16 cellular contexts compared by ENCODE assay signal in the genomic region with DNA sequence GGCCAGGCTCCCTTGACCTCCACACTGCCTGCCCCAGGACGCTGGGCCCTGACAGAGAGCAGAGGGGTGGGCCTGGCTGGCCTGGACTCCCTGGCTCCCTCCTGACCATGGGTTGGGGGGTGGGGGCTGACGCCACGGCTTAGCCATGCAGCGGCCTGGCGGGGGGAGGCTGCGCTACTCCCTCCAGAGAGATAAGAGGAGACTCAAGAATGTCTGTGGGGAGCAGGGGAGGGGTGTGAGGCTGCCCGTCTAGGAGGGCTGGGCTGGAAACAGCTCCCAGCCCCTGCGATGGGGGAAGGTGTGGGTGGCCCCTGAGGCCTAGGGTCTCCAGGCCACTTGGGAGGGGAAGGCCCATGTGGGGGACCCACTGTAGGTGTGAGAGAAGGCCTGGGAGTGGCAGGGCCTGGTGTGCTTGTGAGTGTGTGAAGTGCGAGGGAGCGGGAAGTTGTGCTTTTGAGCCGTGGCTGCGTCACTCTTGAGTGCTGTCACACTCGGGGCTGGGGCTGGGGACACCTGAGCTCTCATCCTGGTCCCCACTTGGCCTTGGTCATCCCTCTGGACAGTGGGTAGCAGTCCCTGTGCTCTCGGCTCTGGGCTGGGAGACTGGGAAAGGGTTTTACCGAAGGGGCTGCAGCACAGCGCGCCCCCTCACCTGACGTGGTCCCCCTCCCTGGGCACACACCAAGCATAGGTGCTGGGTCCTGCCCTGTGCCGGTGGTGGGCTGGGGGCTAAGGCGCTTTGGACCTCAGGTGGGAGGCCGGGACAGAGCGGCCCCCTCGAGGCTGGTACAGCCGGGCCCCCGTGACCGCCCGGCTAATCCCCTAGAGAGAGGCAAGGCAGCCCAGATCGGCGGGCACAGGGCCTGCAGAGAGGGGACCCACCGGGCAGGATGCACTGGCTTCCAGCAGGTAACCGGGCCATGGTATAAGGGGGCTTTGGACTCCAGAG. TPM values are rescaled to one million over a fixed set of nuclear protein-coding genes. Genes with fewer than 3 reads are reported as not detected.
DNase-seq lines count a peak whose midpoint lies in the region; ATAC-seq, FAIRE-seq and TF ChIP-seq lines count a peak whose summit lies in the region.
"Had no signal": no experiment of that assay in that cellular context is flagged by ENCODE, and none has a peak within 500 bp of the region (broad histone marks: within the 10 kb centered on the region; RNA-seq: fewer than 3 reads in every experiment).

No MANE protein-coding gene starts in this region.

- TF ChIP-seq RAD21 in HCT116 (IDR thresholded peaks at IDR 0.05; ENCODE audit: low read depth) (no peak), GM12878 (IDR thresholded peaks at IDR 0.05; ENCODE audit: insufficient read depth, low read depth, low read length) (no peak)

- no peak for FAIRE-seq in GM12878 (lab: Jason Lieb, UNC)
- FAIRE-seq in pancreas (lab: Jason Lieb, UNC) = no peak

- RAD21 ChIA-PET in HCT116 (lab: Charles Lee; ENCODE audit: low non-redundant PET in 1 of 2, low total read pairs in 2 of 2, uncharacterized antibody in 2 of 2, unreplicated experiment in 2 of 2) = no interaction called here
- RAD21 ChIA-PET in GM12878 (lab: Charles Lee; ENCODE audit: unreplicated experiment) = interaction anchor here (1.2 kb wide), 1 partner anchor 80 kb away, joined by 6 read pairs; no protein-coding TSS in a partner anchor

- H2AFZ ChIP-seq in HCT116 (ENCODE audit: low read depth, low read length, poor library complexity, severe bottlenecking) (no peak overlapping the region), GM12878 (ENCODE audit: control insufficient read depth, low read depth, low read length) (no peak overlapping the region)

- H3K4me3 ChIP-seq in HCT116 (replicated peaks in 1 of 2; ENCODE audit: low read depth in 1 of 2, low read length in 2 of 2) (no peak overlapping the region; a peak in 1 of 4 replicates), GM12878 (no peak overlapping the region), kidney epithelial cell (ENCODE audit: low read depth, low read length) (peak overlapping the region; percentile 52), pancreas (peak overlapping the region in 2 of 4 donors; percentile 72 to 82)
- H3K4me3 ChIP-seq: heart right ventricle had no signal

- H3K27ac ChIP-seq in HCT116 (ENCODE audit: low read depth, low read length) (peak overlapping the region; percentile 84), GM12878 (ENCODE audit: control insufficient read depth, insufficient read depth) (no peak overlapping the region), pancreas (peak overlapping the region; percentile 92 to 97 (median 96))
- H3K27ac ChIP-seq: epithelial cell of prostate, heart right ventricle had no signal

- H3K9me3 ChIP-seq in HCT116 (ENCODE audit: control insufficient read depth in 1 of 2, insufficient read depth in 1 of 2, low read depth in 1 of 2, low read length in 2 of 2) (no peaks in the 10 kb centered on the region), GM12878 (replicated peaks; ENCODE audit: control insufficient read depth, insufficient read depth, low read length) (no peaks in the 10 kb centered on the region), pancreas (no peaks in the 10 kb centered on the region)
- H3K9me3 ChIP-seq: heart right ventricle had no signal

- CTCF ChIA-PET in HCT116 (lab: Charles Lee) (no interaction called here), GM12878 (lab: Yijun Ruan, JAX) (interaction anchor here (0.8 to 4.6 kb wide), 4 partner anchors 21 to 43 kb away, joined by 4 to 35 read pairs (median 8); partner anchors contain the start of genes FEN1 and TMEM258)

- TF ChIP-seq CTCF in HCT116 (IDR thresholded peaks at IDR 0.05 in 2 of 3, conservative IDR thresholded peaks at IDR 0.05 in 1 of 3; ENCODE audit: borderline replicate concordance in 1 of 3, insufficient read depth in 1 of 3, low read depth in 2 of 3, low read length in 2 of 3) = no peak
- TF ChIP-seq CTCF in GM12878 (IDR thresholded peaks at IDR 0.05 in 2 of 3, conservative IDR thresholded peaks at IDR 0.05 in 1 of 3; ENCODE audit: control insufficient read depth in 2 of 3, extremely low read depth in 1 of 3, insufficient read depth in 1 of 3, low read depth in 3 of 3, low read length in 3 of 3) = no peak
- TF ChIP-seq CTCF in kidney epithelial cell (IDR thresholded peaks at IDR 0.05; ENCODE audit: insufficient read depth, low read length, poor library complexity, severe bottlenecking) = no peak
- no peak for TF ChIP-seq CTCF in pancreas (IDR thresholded peaks at IDR 0.05)

- H3K79me2 ChIP-seq in HCT116 (ENCODE audit: insufficient read depth, low read length) (peaks cover 61% of the 10 kb centered on the region; the same call in 1 of the 2 replicates), GM12878 (ENCODE audit: control insufficient read depth, insufficient read depth, low read length) (no peaks in the 10 kb centered on the region)

- WGBS in GM12878 (ENCODE audit: insufficient coverage, insufficient replicate concordance, low lambda C conversion rate, missing lambda C conversion rate) = 68% methylated on average over 31 of the region's 31 CpGs
- 51 to 52% methylated on average over 28 to 31 of the region's 31 CpGs for WGBS in pancreas, 2 donors

- POLR2A ChIA-PET in HCT116 (lab: Charles Lee) (no interaction called here), GM12878 (lab: Charles Lee) (interaction anchor here (1.2 to 8.0 kb wide), 8 partner anchors 24 to 214 kb away, joined by 3 to 60 read pairs (median 5); partner anchors contain the start of genes FADS2, FEN1, FTH1 and TMEM258)

- no peak for TF ChIP-seq POLR2A in HCT116 (IDR thresholded peaks at IDR 0.05; ENCODE audit: borderline replicate concordance, extremely low read depth, insufficient read depth, insufficient read length)
- no peak for TF ChIP-seq POLR2A in GM12878 (IDR thresholded peaks at IDR 0.05; ENCODE audit: low read depth, low read length)

- no peak for TF ChIP-seq EP300 in GM12878 (IDR thresholded peaks at IDR 0.05; ENCODE audit: borderline replicate concordance in 1 of 2, control insufficient read depth in 1 of 2, low read depth in 2 of 2, low read length in 2 of 2)

- BruUV-seq in HCT116 (replicated peaks; lab: Mats Ljungman, UMichigan) (no TSS peak), GM12878 (replicated peaks; lab: Mats Ljungman, UMichigan) (no TSS peak)

- H4K20me1 ChIP-seq in HCT116 (ENCODE audit: insufficient read depth) (no peaks in the 10 kb centered on the region), GM12878 (ENCODE audit: control insufficient read depth, insufficient read depth) (no peaks in the 10 kb centered on the region)

- no peaks in the 10 kb centered on the region for H3K36me3 ChIP-seq in HCT116 (ENCODE audit: control insufficient read depth in 1 of 2, insufficient read depth in 2 of 2, low read length in 2 of 2)
- no peaks in the 10 kb centered on the region for H3K36me3 ChIP-seq in GM12878 (ENCODE audit: control insufficient read depth in 2 of 2, insufficient read depth in 2 of 2, low read length in 1 of 2)
- H3K36me3 ChIP-seq in kidney epithelial cell (ENCODE audit: control insufficient read depth, insufficient read depth, low read length) = no peaks in the 10 kb centered on the region
- no peaks in the 10 kb centered on the region for H3K36me3 ChIP-seq in pancreas
- H3K36me3 ChIP-seq: heart right ventricle had no signal

- H3K4me1 ChIP-seq in HCT116 (ENCODE audit: control insufficient read depth in 1 of 2, insufficient read depth in 2 of 2, low read length in 2 of 2) = peaks cover 32 to 78% of the 10 kb centered on the region in 2 experiments
- H3K4me1 ChIP-seq in GM12878 (ENCODE audit: control insufficient read depth, insufficient read depth, low read length) = peaks cover 8% of the 10 kb centered on the region
- peaks cover 31 to 45% (median 38%) of the 10 kb centered on the region in 3 donors for H3K4me1 ChIP-seq in pancreas

- SMC1A ChIA-PET in GM12878 (lab: Charles Lee; ENCODE audit: uncharacterized antibody, unreplicated experiment) = interaction anchor here (0.6 to 3.6 kb wide), 3 partner anchors 33 to 217 kb away, joined by 3 to 15 read pairs (median 3); no protein-coding TSS in a partner anchor

- no peak for ATAC-seq in HCT116
- ATAC-seq in GM12878 = no peak
- ATAC-seq in pancreas = peak in 2 of 4 donors; percentile 4 to 21
- no peak for ATAC-seq in HG03457 (IDR thresholded peaks at IDR 0.05; ENCODE audit: unreplicated experiment)
- ATAC-seq in GM21529 (IDR thresholded peaks at IDR 0.05; ENCODE audit: unreplicated experiment) = no peak

- H3K9ac ChIP-seq in HCT116 (ENCODE audit: low read length) (peak overlapping the region; percentile 60; the same call in 1 of the 2 replicates), GM12878 (ENCODE audit: control insufficient read depth, insufficient read depth, low read length) (no peak overlapping the region)

- H3K4me2 ChIP-seq in HCT116 (ENCODE audit: low read length) (peak overlapping the region; percentile 99), GM12878 (ENCODE audit: control insufficient read depth, insufficient read depth) (no peak overlapping the region)

- no peaks in the 10 kb centered on the region for H3K9me2 ChIP-seq in HCT116 (ENCODE audit: insufficient read depth)

- DNase-seq in HCT116 (ENCODE audit: low read depth, low spot score) = no peak
- no peak for DNase-seq in GM12878 (ENCODE audit: low read depth, low spot score)
- no peak for DNase-seq in kidney epithelial cell (ENCODE audit: low read depth)
- DNase-seq in pancreas = no peak
- DNase-seq in DMS79 treated with DMSO at 0.1 percent for 48 hours (lab: John Stamatoyannopoulos, UW) = no peak
- DNase-seq in NCI-H1930 (lab: John Stamatoyannopoulos, UW) = no peak
- DNase-seq: activated B cell treated with CpG ODN at 0.5 μM for 24 hours; activated naive CD4-positive, alpha-beta T cell; heart right ventricle; mammary epithelial cell; NCI-H1105 treated with DMSO at 0.1 percent for 48 hours; NCI-H446; SW 1271 had no signal

- in situ Hi-C loops in GM12878 (cut with MboI) = no loop called here

- H3K27me3 ChIP-seq in HCT116 (ENCODE audit: insufficient read depth, low read length) = no peaks in the 10 kb centered on the region
- no peaks in the 10 kb centered on the region; a peak in 1 of 4 replicates for H3K27me3 ChIP-seq in GM12878 (replicated peaks in 1 of 2; ENCODE audit: control insufficient read depth in 2 of 2, insufficient read depth in 2 of 2, low read length in 1 of 2)
- H3K27me3 ChIP-seq in kidney epithelial cell (ENCODE audit: control insufficient read depth, insufficient read depth, low read length) = no peaks in the 10 kb centered on the region
- no peaks in the 10 kb centered on the region for H3K27me3 ChIP-seq in pancreas

- intact Hi-C loops in HCT116 (cut with micrococcal nuclease) = no loop called here
- intact Hi-C loops in GM12878 (cut with micrococcal nuclease; ENCODE audit: unreplicated experiment) = no loop called here
- intact Hi-C loops in pancreas (cut with DNase I) = no loop called here

RNA-seq across cellular contexts. Expression of gene MYRF, which starts 2.4 kb away (rescaled TPM):
- total RNA-seq in HCT116 (2021; ENCODE audit: unreplicated experiment) = 52.3 TPM
- 49.0 and 50.1 TPM in 2 replicates for polyA plus RNA-seq in HCT116 (2012)
- total RNA-seq in GM12878 (2013; cell fraction: nucleolus; rRNA removed) = 24.0 and 28.0 TPM in 2 replicates
- 1.0 and 1.1 TPM in 2 replicates for total RNA-seq in GM12878 (2014; rRNA removed)
- total RNA-seq in GM12878 (2014; rRNA removed; fragmentation: Illumina TruSeq; extraction: Trizol) = 0.27 and 0.60 TPM in 2 replicates
- total RNA-seq in GM12878 (2021) = 2.0 and 3.1 TPM in 2 replicates
- polyA plus RNA-seq in GM12878 (2011; ENCODE audit: low read depth) = 1.1 TPM
- 9.6 and 15.6 TPM in 2 replicates for polyA plus RNA-seq in GM12878 (2011; rRNA removed)
- 24.7 and 27.8 TPM in 2 replicates for polyA plus RNA-seq in GM12878 (2011; cell fraction: cytosol; rRNA removed)
- polyA plus RNA-seq in GM12878 (2011; cell fraction: nucleus; rRNA removed) = 201 and 207 TPM in 2 replicates
- 1.7 and 2.1 TPM in 2 replicates for polyA plus RNA-seq in GM12878 (2012)
- 0.93 and 1.2 TPM in 2 replicates for polyA plus RNA-seq in GM12878 (2014; fragmentation: Illumina TruSeq; extraction: Trizol)
- polyA plus RNA-seq in GM12878 (2014; fragmentation: Nextera tagmentation; extraction: Ambion mirVana) = under 1 TPM; 0.33 to 0.55 TPM
- polyA plus RNA-seq in GM12878 (2014; rRNA removed) = 1.7 TPM in 2 replicates
- under 1 TPM; 0.50 to 0.64 TPM for polyA plus RNA-seq in GM12878 (2016; fragmentation: Nextera tagmentation; extraction: Ambion mirVana)
- 14.6 and 28.9 TPM in 2 replicates for polyA minus RNA-seq in GM12878 (2011; rRNA and poly(A)+ RNA removed)
- 17.6 and 22.6 TPM in 2 replicates for polyA minus RNA-seq in GM12878 (2011; cell fraction: cytosol; rRNA and poly(A)+ RNA removed)
- polyA minus RNA-seq in GM12878 (2011; cell fraction: nucleus; rRNA and poly(A)+ RNA removed) = 38.2 and 54.2 TPM in 2 replicates
- total RNA-seq in kidney epithelial cell = 13.7 and 16.6 TPM in 2 replicates
- total RNA-seq in pancreas = 10 to 100 TPM; 19.1 to 43.9 (median 27.2) TPM
- 10 to 100 TPM; 56.3 to 69.3 TPM for polyA plus RNA-seq in pancreas

RNA-seq across cellular contexts. Expression of gene TMEM258, which starts 37.6 kb away (rescaled TPM):
- total RNA-seq in HCT116 (2021; ENCODE audit: unreplicated experiment) (160 TPM), GM12878 (2014; rRNA removed) (233 and 251 TPM in 2 replicates), GM12878 (2014; rRNA removed; fragmentation: Illumina TruSeq; extraction: Trizol) (202 and 218 TPM in 2 replicates), GM12878 (2021) (157 and 160 TPM in 2 replicates), kidney epithelial cell (75.8 and 135 TPM in 2 replicates), pancreas (100 to 1,000 TPM in 2 of 6 donors, 10 to 100 TPM in 4; 69.8 to 108 (median 94.4) TPM)
- polyA plus RNA-seq in HCT116 (2012) = 403 and 404 TPM in 2 replicates
- total RNA-seq in GM12878 (2013; cell fraction: nucleolus; rRNA removed) = 43.6 and 56.9 TPM in 2 replicates
- 130 TPM for polyA plus RNA-seq in GM12878 (2011; ENCODE audit: low read depth)
- polyA plus RNA-seq in GM12878 (2011; rRNA removed) (373 and 532 TPM in 2 replicates), GM12878 (2014; fragmentation: Illumina TruSeq; extraction: Trizol) (167 and 194 TPM in 2 replicates), GM12878 (2014; fragmentation: Nextera tagmentation; extraction: Ambion mirVana) (100 to 1,000 TPM; 800 to 840 TPM), GM12878 (2014; rRNA removed) (252 and 261 TPM in 2 replicates), GM12878 (2016; fragmentation: Nextera tagmentation; extraction: Ambion mirVana) (100 to 1,000 TPM; 390 to 393 TPM), pancreas (100 to 1,000 TPM in 1 of 2 donors, 10 to 100 TPM in 1; 87.4 to 171 TPM)
- polyA plus RNA-seq in GM12878 (2011; cell fraction: cytosol; rRNA removed) = 536 and 608 TPM in 2 replicates
- polyA plus RNA-seq in GM12878 (2011; cell fraction: nucleus; rRNA removed) = 121 and 202 TPM in 2 replicates
- polyA plus RNA-seq in GM12878 (2012) = 400 and 645 TPM in 2 replicates
- polyA minus RNA-seq in GM12878 (2011; rRNA and poly(A)+ RNA removed) = 208 and 236 TPM in 2 replicates
- 78.8 and 105 TPM in 2 replicates for polyA minus RNA-seq in GM12878 (2011; cell fraction: cytosol; rRNA and poly(A)+ RNA removed)
- polyA minus RNA-seq in GM12878 (2011; cell fraction: nucleus; rRNA and poly(A)+ RNA removed) = 58.0 and 65.3 TPM in 2 replicates

RNA-seq across cellular contexts. Expression of gene FEN1, which starts 37.9 kb away (rescaled TPM):
- 89.5 TPM for total RNA-seq in HCT116 (2021; ENCODE audit: unreplicated experiment)
- polyA plus RNA-seq in HCT116 (2012) = 53.8 and 55.2 TPM in 2 replicates
- 16.7 and 19.0 TPM in 2 replicates for total RNA-seq in GM12878 (2013; cell fraction: nucleolus; rRNA removed)
- 136 TPM in 2 replicates for total RNA-seq in GM12878 (2014; rRNA removed)
- total RNA-seq in GM12878 (2014; rRNA removed; fragmentation: Illumina TruSeq; extraction: Trizol) = 117 and 135 TPM in 2 replicates
- 127 and 129 TPM in 2 replicates for total RNA-seq in GM12878 (2021)
- 42.9 TPM for polyA plus RNA-seq in GM12878 (2011; ENCODE audit: low read depth)
- polyA plus RNA-seq in GM12878 (2011; rRNA removed) = 94.3 and 94.4 TPM in 2 replicates
- polyA plus RNA-seq in GM12878 (2011; cell fraction: cytosol; rRNA removed) = 79.0 and 88.7 TPM in 2 replicates
- polyA plus RNA-seq in GM12878 (2011; cell fraction: nucleus; rRNA removed) = 24.1 and 39.1 TPM in 2 replicates
- 51.3 and 51.6 TPM in 2 replicates for polyA plus RNA-seq in GM12878 (2012)
- 92.7 and 120 TPM in 2 replicates for polyA plus RNA-seq in GM12878 (2014; fragmentation: Illumina TruSeq; extraction: Trizol)
- 10 to 100 TPM; 54.8 to 99.9 TPM for polyA plus RNA-seq in GM12878 (2014; fragmentation: Nextera tagmentation; extraction: Ambion mirVana)
- polyA plus RNA-seq in GM12878 (2014; rRNA removed) = 110 and 130 TPM in 2 replicates
- 100 to 1,000 TPM; 281 to 282 TPM for polyA plus RNA-seq in GM12878 (2016; fragmentation: Nextera tagmentation; extraction: Ambion mirVana)
- polyA minus RNA-seq in GM12878 (2011; rRNA and poly(A)+ RNA removed) = 78.7 and 79.0 TPM in 2 replicates
- polyA minus RNA-seq in GM12878 (2011; cell fraction: cytosol; rRNA and poly(A)+ RNA removed) = 31.3 and 34.8 TPM in 2 replicates
- polyA minus RNA-seq in GM12878 (2011; cell fraction: nucleus; rRNA and poly(A)+ RNA removed) = 19.6 and 36.2 TPM in 2 replicates
- total RNA-seq in kidney epithelial cell = 31.3 and 32.9 TPM in 2 replicates
- total RNA-seq in pancreas = 1 to 10 TPM; 2.3 to 7.3 (median 5.2) TPM
- 1 to 10 TPM; 2.5 to 4.8 TPM for polyA plus RNA-seq in pancreas

Comparison
In these comparisons a context has a peak if more than half of its experiments do, and no peak if none do; other contexts are left out.
1. Of the 18 proteins assayed by ChIP-seq in both GM12878 and HCT116: peak only in GM12878: ZBTB33; only in HCT116: none; in both: none; in neither: 17.